30 cellular contexts compared by ENCODE assay signal in the genomic region with DNA sequence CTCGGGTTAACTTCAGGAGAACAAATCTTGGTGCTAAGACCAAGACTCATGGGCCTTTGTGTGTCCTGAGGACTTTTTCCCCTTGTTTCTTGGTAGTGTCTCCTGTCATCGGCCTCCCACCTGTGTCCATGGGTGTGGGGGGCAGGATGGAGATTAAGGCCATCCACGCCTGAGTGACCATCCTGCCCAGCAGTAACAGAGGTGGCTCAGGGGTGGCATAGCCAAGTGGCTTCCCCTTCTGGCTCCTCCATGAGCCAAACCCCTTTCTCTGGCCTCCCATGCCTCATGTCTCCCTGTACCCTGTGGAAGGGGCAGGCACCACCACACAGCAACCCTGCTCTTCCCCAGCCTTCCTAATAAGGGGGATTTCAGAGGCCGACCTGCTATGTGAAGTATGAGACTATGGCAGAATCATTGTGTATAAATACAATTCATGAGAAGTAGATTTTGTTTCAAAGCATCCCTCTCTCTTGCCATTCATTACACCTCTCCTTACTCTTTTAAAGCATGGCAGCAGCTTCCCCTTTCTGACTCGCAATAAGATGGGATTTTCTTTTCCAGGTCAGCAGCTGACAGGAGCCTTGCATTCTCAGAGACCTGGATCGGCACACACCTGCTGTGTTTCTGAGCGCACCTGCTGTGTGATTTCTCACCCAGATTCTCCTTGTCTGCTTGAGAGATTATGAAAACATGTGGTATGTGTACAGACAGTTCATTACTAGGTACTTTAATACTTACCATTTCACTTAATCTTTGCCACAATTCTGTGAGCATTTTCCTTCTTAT.
"Had no signal": no experiment of that assay in that cellular context is flagged by ENCODE, and none has a peak within 500 bp of the region (broad histone marks: within the 10 kb centered on the region; RNA-seq: fewer than 3 reads in every experiment).

No MANE protein-coding gene starts in this region.

- H3K9me3 Mint-ChIP-seq: activated B cell treated with CpG ODN at 0.5 μM for 24 hours; activated CD4-positive, alpha-beta T cell treated with anti-CD3 and anti-CD28 coated beads, Interleukin-2, amount 10 ng/mL, durations not matched to agents 24 days and 14 days; activated naive CD4-positive, alpha-beta T cell treated with anti-CD3 and anti-CD28 coated beads, Interleukin-2, amount 50 U/mL, for 24 hours; activated T-cell treated with anti-CD3 and anti-CD28 coated beads, Interleukin-2, amount 50 U/mL, for 24 hours; activated T-helper 1 cell treated with anti-CD3 and anti-CD28 coated beads, Interleukin-12 subunit alpha, Interleukin-12 subunit beta, Interleukin-2, Interleukin-4 antibody, amounts not matched to agents 30 ng/mL and 10 ng/mL and 1 ng/mL, durations not matched to agents 14 hours and 24 hours and 36 hours had no signal

- H3K27ac Mint-ChIP-seq: activated B cell treated with CpG ODN at 0.5 μM for 24 hours; activated CD4-positive, alpha-beta T cell treated with anti-CD3 and anti-CD28 coated beads, Interleukin-2, amount 10 ng/mL, durations not matched to agents 24 days and 14 days; activated CD8-positive, alpha-beta memory T cell treated with anti-CD3 and anti-CD28 coated beads, Interleukin-2, amount 10 ng/mL, durations not matched to agents 7 days and 5 days; activated naive CD4-positive, alpha-beta T cell treated with anti-CD3 and anti-CD28 coated beads, Interleukin-2, amount 50 U/mL, for 24 hours; activated T-cell treated with anti-CD3 and anti-CD28 coated beads, Interleukin-2, amount 50 U/mL, for 24 hours; activated T-helper 1 cell treated with anti-CD3 and anti-CD28 coated beads, Interleukin-12 subunit alpha, Interleukin-12 subunit beta, Interleukin-2, Interleukin-4 antibody, amounts not matched to agents 30 ng/mL and 10 ng/mL and 1 ng/mL, durations not matched to agents 14 hours and 24 hours and 36 hours; T-cell had no signal

- H3K36me3 Mint-ChIP-seq: activated CD8-positive, alpha-beta memory T cell treated with anti-CD3 and anti-CD28 coated beads, Interleukin-2, amount 10 ng/mL, durations not matched to agents 7 days and 5 days; T-cell had no signal

- H3K4me3 ChIP-seq: SK-N-MC had no signal

- FAIRE-seq: bronchial epithelial cell, TTC549 had no signal

- ATAC-seq: activated CD8-positive, alpha-beta memory T cell treated with anti-CD3 and anti-CD28 coated beads, Interleukin-2, amount 10 ng/mL, durations not matched to agents 7 days and 5 days; Panc1; Right ventricle myocardium inferior; T-cell had no signal

- DNase-seq: activated B cell treated with CpG ODN at 0.5 μM for 24 hours; activated CD4-positive, alpha-beta T cell treated with anti-CD3 and anti-CD28 coated beads for 1 hour; activated CD4-positive, alpha-beta T cell treated with anti-CD3 and anti-CD28 coated beads, Interleukin-2, amount 10 ng/mL, durations not matched to agents 24 days and 14 days; activated CD4-positive, alpha-beta T cell treated with anti-CD3 and anti-CD28 coated beads, Interleukin-2, amount 50 U/mL, for 48 hours; activated CD8-positive, alpha-beta memory T cell treated with anti-CD3 and anti-CD28 coated beads, Interleukin-2, amount 10 ng/mL, durations not matched to agents 7 days and 5 days; activated effector memory CD4-positive, alpha-beta T cell treated with Interleukin-2 at 50 U/mL for 16 hours; activated naive CD4-positive, alpha-beta T cell; activated T-cell treated with anti-CD3 and anti-CD28 coated beads, Interleukin-2, amount 50 U/mL, for 24 hours; aorta; central memory CD4-positive, alpha-beta T cell; Kasumi-1; NCI-H1105 treated with DMSO at 0.1 percent for 48 hours; NCI-H1436 treated with DMSO at 0.1 percent for 48 hours; NCI-H187; NCI-H2081; NCI-H524; NCI-H748 treated with DMSO at 0.1 percent for 48 hours; NK-92 treated with Interleukin-12 subunit alpha and Interleukin-12 subunit beta, amount 100 ng/mL, for 24 hours; OCI-M1; RPMI8226; T-cell; T-helper 2 cell; T1000 had no signal

- H3K4me1 Mint-ChIP-seq: activated B cell treated with CpG ODN at 0.5 μM for 24 hours; activated CD4-positive, alpha-beta T cell treated with anti-CD3 and anti-CD28 coated beads, Interleukin-2, amount 10 ng/mL, durations not matched to agents 24 days and 14 days; activated CD8-positive, alpha-beta memory T cell treated with anti-CD3 and anti-CD28 coated beads, Interleukin-2, amount 10 ng/mL, durations not matched to agents 7 days and 5 days; activated naive CD4-positive, alpha-beta T cell treated with anti-CD3 and anti-CD28 coated beads, Interleukin-2, amount 50 U/mL, for 24 hours; T-cell had no signal

- H3K4me3 Mint-ChIP-seq: activated B cell treated with CpG ODN at 0.5 μM for 24 hours; activated CD4-positive, alpha-beta T cell treated with anti-CD3 and anti-CD28 coated beads, Interleukin-2, amount 10 ng/mL, durations not matched to agents 24 days and 14 days; activated CD8-positive, alpha-beta memory T cell treated with anti-CD3 and anti-CD28 coated beads, Interleukin-2, amount 10 ng/mL, durations not matched to agents 7 days and 5 days; activated naive CD4-positive, alpha-beta T cell treated with anti-CD3 and anti-CD28 coated beads, Interleukin-2, amount 50 U/mL, for 24 hours; activated T-cell treated with anti-CD3 and anti-CD28 coated beads, Interleukin-2, amount 50 U/mL, for 24 hours; activated T-helper 1 cell treated with anti-CD3 and anti-CD28 coated beads, Interleukin-12 subunit alpha, Interleukin-12 subunit beta, Interleukin-2, Interleukin-4 antibody, amounts not matched to agents 30 ng/mL and 10 ng/mL and 1 ng/mL, durations not matched to agents 14 hours and 24 hours and 36 hours; T-cell had no signal

- H3K27ac ChIP-seq: SK-N-MC had no signal
